Comparison of ENCODE assay signal across 29 cellular contexts in the genomic region with DNA sequence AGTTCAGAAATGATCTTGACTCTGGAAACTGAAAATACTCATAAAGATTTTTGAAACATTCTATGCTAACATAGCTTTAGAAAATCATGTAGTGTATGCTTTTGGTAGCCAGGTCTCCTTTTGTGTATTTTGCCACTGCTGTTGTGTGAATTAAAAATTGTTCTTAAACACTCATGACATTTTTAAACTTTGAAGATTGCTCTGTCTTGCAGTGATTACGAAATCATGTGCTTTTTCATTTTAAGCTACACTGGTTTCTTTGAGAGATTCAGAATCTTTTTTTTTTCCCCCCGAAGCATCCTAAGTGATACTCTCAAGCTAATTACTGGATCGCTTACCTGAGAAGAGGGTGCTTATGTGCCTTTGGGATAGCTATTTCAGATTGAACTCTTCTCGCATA.
"Had no signal": no experiment of that assay in that cellular context is flagged by ENCODE, and none has a peak within 500 bp of the region (broad histone marks: within the 10 kb centered on the region; RNA-seq: fewer than 3 reads in every experiment).

No MANE protein-coding gene starts in this region.

- ATAC-seq: activated naive CD8-positive, alpha-beta T cell treated with anti-CD3 and anti-CD28 coated beads, Interleukin-2, amount 50 U/mL, for 24 hours; activated T-helper 17 cell treated with anti-CD3 and anti-CD28 coated beads, Interleukin-2, amount 50 U/mL, for 72 hours; body of pancreas; mucosa of descending colon had no signal

- H3K4me3 ChIP-seq: body of pancreas, esophagus muscularis mucosa, left ventricle myocardium inferior, lung, mucosa of descending colon, ovary, smooth muscle cell, testis, transverse colon had no signal

- H3K27ac ChIP-seq: body of pancreas, esophagus muscularis mucosa, left ventricle myocardium inferior, ovary, testis, transverse colon, VCaP had no signal

- H3K36me3 ChIP-seq: ovary had no signal

- H3K9me3 ChIP-seq: body of pancreas, esophagus muscularis mucosa, left ventricle myocardium inferior, mucosa of descending colon, ovary, testis, transverse colon had no signal

- H3K27me3 Mint-ChIP-seq: activated naive CD4-positive, alpha-beta T cell treated with anti-CD3 and anti-CD28 coated beads, Interleukin-2, amount 50 U/mL, for 24 hours; activated naive CD8-positive, alpha-beta T cell treated with anti-CD3 and anti-CD28 coated beads, Interleukin-2, amount 50 U/mL, for 24 hours; activated T-helper 17 cell treated with anti-CD3 and anti-CD28 coated beads, Interleukin-2, amount 50 U/mL, for 72 hours; progenitor cell of endocrine pancreas had no signal

- H3K4me2 ChIP-seq: smooth muscle cell had no signal

- H3K9me3 Mint-ChIP-seq: activated naive CD4-positive, alpha-beta T cell treated with anti-CD3 and anti-CD28 coated beads, Interleukin-2, amount 50 U/mL, for 24 hours; activated naive CD8-positive, alpha-beta T cell treated with anti-CD3 and anti-CD28 coated beads, Interleukin-2, amount 50 U/mL, for 24 hours; activated T-helper 17 cell treated with anti-CD3 and anti-CD28 coated beads, Interleukin-2, amount 50 U/mL, for 72 hours; T-helper 1 cell treated with Interleukin-12 subunit alpha and Interleukin-12 subunit beta and Interleukin-4 antibody, amounts not matched to agents 30 μg/mL and 1 μg/mL, for 36 hours had no signal

- H3K27me3 ChIP-seq: body of pancreas, esophagus muscularis mucosa, ovary, testis, transverse colon had no signal

- H3K4me3 Mint-ChIP-seq: activated naive CD4-positive, alpha-beta T cell treated with anti-CD3 and anti-CD28 coated beads, Interleukin-2, amount 50 U/mL, for 24 hours; activated naive CD8-positive, alpha-beta T cell treated with anti-CD3 and anti-CD28 coated beads, Interleukin-2, amount 50 U/mL, for 24 hours; activated T-helper 17 cell treated with anti-CD3 and anti-CD28 coated beads, Interleukin-2, amount 50 U/mL, for 72 hours; T-helper 1 cell treated with Interleukin-12 subunit alpha and Interleukin-12 subunit beta and Interleukin-4 antibody, amounts not matched to agents 30 μg/mL and 1 μg/mL, for 36 hours had no signal

- DNase-seq: activated CD4-positive, alpha-beta T cell treated with anti-CD3 and anti-CD28 coated beads for 48 hours; activated CD4-positive, alpha-beta T cell treated with anti-CD3 and anti-CD28 coated beads, Interleukin-2, amount 50 U/mL, for 48 hours; activated CD8-positive, alpha-beta memory T cell treated with anti-CD3 and anti-CD28 coated beads for 24 hours; activated gamma-delta T cell treated with Interleukin-2 at 50 U/mL for 16 hours; activated naive CD8-positive, alpha-beta T cell treated with anti-CD3 and anti-CD28 coated beads, Interleukin-2, amount 50 U/mL, for 24 hours; anterior cingulate cortex; body of pancreas; dermis blood vessel endothelial cell; effector CD4-positive, alpha-beta T cell; foreskin melanocyte; glutamatergic neuron; left ventricle myocardium inferior; mucosa of descending colon; ovary; retina; stimulated activated CD4-positive, alpha-beta T cell treated with anti-CD3 and anti-CD28 coated beads, Interleukin-2, amount 100 ng/mL, for 24 hours; stimulated activated naive CD4-positive, alpha-beta T cell treated with Interleukin-2 at 50 U/mL for 16 hours; T-helper 9 cell; testis; transverse colon had no signal

- FAIRE-seq: TTC549 had no signal

- H3K27ac Mint-ChIP-seq: activated naive CD4-positive, alpha-beta T cell treated with anti-CD3 and anti-CD28 coated beads, Interleukin-2, amount 50 U/mL, for 24 hours; activated naive CD8-positive, alpha-beta T cell treated with anti-CD3 and anti-CD28 coated beads, Interleukin-2, amount 50 U/mL, for 24 hours; activated T-helper 17 cell treated with anti-CD3 and anti-CD28 coated beads, Interleukin-2, amount 50 U/mL, for 72 hours; progenitor cell of endocrine pancreas; T-helper 1 cell treated with Interleukin-12 subunit alpha and Interleukin-12 subunit beta and Interleukin-4 antibody, amounts not matched to agents 30 μg/mL and 1 μg/mL, for 36 hours had no signal

- H3K4me1 ChIP-seq: transverse colon had no signal
